Comparison of ENCODE assay signal across 1 cellular context in the genomic region with DNA sequence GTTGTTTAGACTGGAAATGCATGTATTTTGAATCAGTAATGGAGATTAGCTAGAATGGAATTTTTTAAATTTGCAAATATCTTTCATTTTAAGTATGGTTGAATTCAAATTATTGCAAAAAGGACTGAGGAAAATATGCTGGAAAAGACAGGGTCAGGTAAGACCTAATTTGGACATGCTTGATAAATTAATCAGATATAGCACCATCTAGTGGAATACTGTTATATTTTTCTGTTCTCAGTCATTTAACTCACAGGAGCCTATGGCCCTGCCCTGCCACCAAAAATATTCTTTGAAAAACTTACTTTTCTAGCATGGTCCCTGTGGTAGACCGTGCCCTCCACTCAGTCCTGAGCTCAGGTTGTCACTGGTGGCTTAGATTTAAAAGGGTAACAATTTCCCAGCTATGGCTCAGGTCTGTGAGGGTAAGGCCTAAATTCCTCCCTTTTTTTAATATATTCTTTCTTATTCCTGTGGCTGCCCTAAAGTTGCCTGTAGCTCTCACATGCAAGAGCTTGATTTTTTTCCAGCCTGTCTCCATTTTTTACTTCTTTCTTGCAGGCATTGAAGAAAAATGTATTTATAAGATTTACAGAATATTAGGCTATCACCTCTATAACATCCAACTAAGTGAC.
TF ChIP-seq lines count a peak whose summit lies in the region.

No MANE protein-coding gene starts in this region.

TF ChIP-seq in endothelial cell of umbilical vein, 7 proteins besides CTCF, POLR2A, EP300 and RAD21 (continued from another document):
- TF ChIP-seq GATA2 (IDR thresholded peaks at IDR 0.05; ENCODE audit: insufficient read depth, insufficient read length, low read depth, low read length) (no peak), POLR2AphosphoS5 (IDR thresholded peaks at IDR 0.05; ENCODE audit: insufficient read depth, low read depth, low read length) (no peak), FOS (IDR thresholded peaks at IDR 0.05; ENCODE audit: borderline replicate concordance, insufficient read depth, low read length) (no peak), MYC (IDR thresholded peaks at IDR 0.05; ENCODE audit: low read depth, low read length) (no peak), JUN (IDR thresholded peaks at IDR 0.05; ENCODE audit: borderline replicate concordance, insufficient read depth, insufficient read length, low read depth) (no peak)
- TF ChIP-seq, protein P1, sequence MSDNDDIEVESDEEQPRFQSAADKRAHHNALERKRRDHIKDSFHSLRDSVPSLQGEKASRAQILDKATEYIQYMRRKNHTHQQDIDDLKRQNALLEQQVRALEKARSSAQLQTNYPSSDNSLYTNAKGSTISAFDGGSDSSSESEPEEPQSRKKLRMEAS (IDR thresholded peaks at IDR 0.05; ENCODE audit: insufficient read depth, insufficient read length), result no peak
